ENCODE assay signal across 1 cellular context in genomic region chr6:157906537-157907061, GRCh38.
TF ChIP-seq lines count a peak whose summit lies in the region.

No MANE protein-coding gene starts in this region.

TF ChIP-seq in K562, 482 proteins besides CTCF, POLR2A, EP300 and RAD21 (continued from another document and continues in another):
- no peak for TF ChIP-seq ZBTB49 (CRISPR knock-in tag; IDR thresholded peaks at IDR 0.05; ENCODE audit: borderline replicate concordance)
- no peak for TF ChIP-seq NKRF (IDR thresholded peaks at IDR 0.05; ENCODE audit: borderline replicate concordance)
- TF ChIP-seq ZNF174 (CRISPR knock-in tag; IDR thresholded peaks at IDR 0.05), result no peak
- no peak for TF ChIP-seq GATA2 (CRISPR knock-in tag; IDR thresholded peaks at IDR 0.05)
- TF ChIP-seq POLR3A (IDR thresholded peaks at IDR 0.05; ENCODE audit: borderline replicate concordance, extremely low read depth, insufficient read depth, insufficient read length), result no peak
- TF ChIP-seq ZNF134 (CRISPR knock-in tag; conservative IDR thresholded peaks at IDR 0.05), result no peak
- TF ChIP-seq PRPF4 (IDR thresholded peaks at IDR 0.05; ENCODE audit: insufficient read depth, low read depth, low read length, poor library complexity, severe bottlenecking), result no peak
- no peak for TF ChIP-seq POLR2G (IDR thresholded peaks at IDR 0.05; ENCODE audit: low read depth, low read length)
- no peak for TF ChIP-seq FOS (IDR thresholded peaks at IDR 0.05; ENCODE audit: extremely low read depth, insufficient read length)
- TF ChIP-seq TEAD1 (CRISPR knock-in tag; IDR thresholded peaks at IDR 0.05), result no peak
- TF ChIP-seq ZFX (CRISPR knock-in tag; IDR thresholded peaks at IDR 0.05), result no peak
- TF ChIP-seq ZNF165 (CRISPR knock-in tag; IDR thresholded peaks at IDR 0.05; ENCODE audit: borderline replicate concordance), result no peak
- TF ChIP-seq RNF219 (CRISPR knock-in tag; IDR thresholded peaks at IDR 0.05), result no peak
- no peak for TF ChIP-seq CREBBP (IDR thresholded peaks at IDR 0.05; ENCODE audit: low read depth, low read length)
- no peak for TF ChIP-seq ZNF253 (CRISPR knock-in tag; conservative IDR thresholded peaks at IDR 0.05)
- no peak for TF ChIP-seq ZHX1 (conservative IDR thresholded peaks at IDR 0.05; ENCODE audit: low read length)
- TF ChIP-seq U2AF1 (optimal IDR thresholded peaks at IDR 0.05; ENCODE audit: low read depth, low read length), result no peak
- TF ChIP-seq DNMT1 (IDR thresholded peaks at IDR 0.05), result no peak
- TF ChIP-seq ATF2 (CRISPR knock-in tag; IDR thresholded peaks at IDR 0.05), result no peak
- TF ChIP-seq USF1 (CRISPR knock-in tag; IDR thresholded peaks at IDR 0.05), result no peak
- TF ChIP-seq ZFP30 (CRISPR knock-in tag; IDR thresholded peaks at IDR 0.05; ENCODE audit: borderline replicate concordance), result no peak
- no peak for TF ChIP-seq ZNF75A (CRISPR knock-in tag; IDR thresholded peaks at IDR 0.05)
- no peak for TF ChIP-seq HBP1 (CRISPR knock-in tag; IDR thresholded peaks at IDR 0.05)
- no peak for TF ChIP-seq CBX1 (IDR thresholded peaks at IDR 0.05; ENCODE audit: low read depth)
- no peak for TF ChIP-seq CBX2 (IDR thresholded peaks at IDR 0.05; ENCODE audit: insufficient read depth, low read length, poor library complexity, severe bottlenecking)
- TF ChIP-seq GTF2B (IDR thresholded peaks at IDR 0.05; ENCODE audit: extremely low read depth, insufficient read length), result no peak
- no peak for TF ChIP-seq SRSF1 (IDR thresholded peaks at IDR 0.05; ENCODE audit: low read depth, low read length)
- no peak for TF ChIP-seq ZNF740 (CRISPR knock-in tag; IDR thresholded peaks at IDR 0.05)
- no peak for TF ChIP-seq ZNF740 (tag; IDR thresholded peaks at IDR 0.05)
- no peak for TF ChIP-seq NR1H2 (CRISPR knock-in tag; IDR thresholded peaks at IDR 0.05)
- peak; percentile 78 for TF ChIP-seq ZNF584 (CRISPR knock-in tag; IDR thresholded peaks at IDR 0.05; ENCODE audit: low read depth)
- no peak for TF ChIP-seq ZNF785 (CRISPR knock-in tag; IDR thresholded peaks at IDR 0.05)
- TF ChIP-seq ZNF263 (CRISPR knock-in tag; IDR thresholded peaks at IDR 0.05; ENCODE audit: borderline replicate concordance), result no peak
- no peak for TF ChIP-seq HINFP (tag; conservative IDR thresholded peaks at IDR 0.05; ENCODE audit: low read depth)
- no peak for TF ChIP-seq CREM (IDR thresholded peaks at IDR 0.05; ENCODE audit: low read depth)
- no peak for TF ChIP-seq RFX7 (CRISPR knock-in tag; IDR thresholded peaks at IDR 0.05)
- no peak for TF ChIP-seq TBP (optimal IDR thresholded peaks at IDR 0.05; ENCODE audit: low read depth, low read length)
- TF ChIP-seq SRSF9 (IDR thresholded peaks at IDR 0.05; ENCODE audit: borderline replicate concordance, low read depth, low read length), result no peak
- TF ChIP-seq GTF2F1 (IDR thresholded peaks at IDR 0.05; ENCODE audit: low read depth, low read length), result no peak
- no peak for TF ChIP-seq SP2 (IDR thresholded peaks at IDR 0.05; ENCODE audit: extremely low read depth, low read depth, low read length, poor library complexity, severe bottlenecking)
- TF ChIP-seq EWSR1 (IDR thresholded peaks at IDR 0.05; ENCODE audit: borderline replicate concordance, low read depth, partially characterized antibody), result no peak
